8 cellular contexts compared by ENCODE assay signal in the genomic region with DNA sequence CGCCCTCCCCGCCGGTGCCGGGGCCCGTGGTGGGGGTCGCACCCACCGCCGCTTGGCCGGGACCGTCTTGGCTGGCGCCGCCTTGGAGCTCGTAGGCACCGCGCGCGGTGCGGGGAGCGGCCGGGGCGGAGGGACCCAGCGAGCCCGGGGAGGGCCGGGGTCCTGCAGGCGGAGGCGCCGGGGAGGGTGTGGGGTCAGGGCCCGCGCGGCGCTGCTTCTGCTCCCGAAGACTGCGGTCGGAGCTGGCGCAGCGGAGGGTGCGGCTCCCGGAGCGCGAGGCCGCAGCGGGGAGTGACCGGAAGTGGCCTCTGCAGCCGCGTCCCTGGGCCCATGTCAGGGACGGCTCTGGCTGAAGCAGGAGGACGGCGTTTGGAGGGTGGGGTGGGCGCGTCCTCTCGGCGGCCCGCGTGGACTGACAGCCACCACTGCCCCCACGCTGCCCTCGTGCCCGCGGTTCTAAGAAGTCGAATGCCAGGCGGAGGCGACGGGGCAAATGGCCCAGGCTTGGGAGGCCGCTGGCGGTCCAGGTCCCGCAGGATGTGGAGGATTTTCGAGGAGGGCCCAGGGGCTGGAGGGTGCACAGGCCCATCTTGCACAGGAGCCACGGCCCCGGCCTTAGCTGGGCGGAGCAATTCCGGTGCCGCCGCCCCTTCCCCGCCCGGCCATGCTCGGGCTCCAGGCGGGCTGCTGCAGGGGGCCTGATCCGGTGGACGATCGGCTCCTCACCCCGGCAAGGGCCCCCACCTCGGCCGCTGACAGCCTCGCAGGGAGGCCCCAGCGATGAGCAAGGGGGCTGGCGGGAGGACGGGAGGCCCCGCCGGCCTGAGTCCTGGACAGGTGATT. TPM values are rescaled to one million over a fixed set of nuclear protein-coding genes. Genes with fewer than 3 reads are reported as not detected.
A peak's percentile ranks its signal among the peaks of the same experiment; 100 is the strongest.
DNase-seq lines count a peak whose midpoint lies in the region; ATAC-seq lines count a peak whose summit lies in the region.

No MANE protein-coding gene starts in this region.

- H3K36me3 ChIP-seq in NT2/D1 (ENCODE audit: insufficient read depth, insufficient read length, low read length), result no peaks in the 10 kb centered on the region

- H3K4me3 ChIP-seq in NT2/D1 (ENCODE audit: insufficient read length, low read depth), result peak overlapping the region; percentile 80

- ATAC-seq in GM18498 (IDR thresholded peaks at IDR 0.05; ENCODE audit: unreplicated experiment), result peak; percentile 43
- ATAC-seq in left lobe of liver, result peak; percentile 88
- ATAC-seq in stimulated activated naive CD8-positive, alpha-beta T cell treated with anti-CD3 and anti-CD28 coated beads, Interleukin-15, Interleukin-2, amounts not matched to agents 100 U/mL and 50 U/mL, for 24 hours, result peak; percentile 5
- no peak for ATAC-seq in GM18873 (IDR thresholded peaks at IDR 0.05; ENCODE audit: low FRiP score, unreplicated experiment)
- no peak for ATAC-seq in HG02840 (IDR thresholded peaks at IDR 0.05; ENCODE audit: low FRiP score, unreplicated experiment)

- H3K27me3 ChIP-seq in NT2/D1 (ENCODE audit: insufficient read depth, insufficient read length), result peaks cover 59% of the 10 kb centered on the region

- DNase-seq in NT2/D1 (ENCODE audit: low read depth, low spot score) (no peak), ecto neural progenitor cell (ENCODE audit: low spot score) (peak; percentile 72), left lobe of liver (ENCODE audit: low spot score) (peak; percentile 79)
- no peak for DNase-seq in stimulated activated naive CD8-positive, alpha-beta T cell treated with anti-CD3 and anti-CD28 coated beads, Interleukin-15, Interleukin-2, amounts not matched to agents 100 U/mL and 50 U/mL, for 24 hours
- no peak for DNase-seq in activated CD4-positive, alpha-beta T cell treated with anti-CD3 and anti-CD28 coated beads for 4 hours

- peaks cover 4% of the 10 kb centered on the region for H3K4me1 ChIP-seq in NT2/D1 (ENCODE audit: insufficient read depth, insufficient read length)

- H3K9ac ChIP-seq in NT2/D1 (ENCODE audit: insufficient read length, low read depth), result peak overlapping the region; percentile 88

- H3K9me3 ChIP-seq in NT2/D1 (ENCODE audit: insufficient read depth, low read length), result no peaks in the 10 kb centered on the region

RNA-seq across cellular contexts. Expression of a gene that starts 7.7 kb away (rescaled TPM):
- 1.7 TPM for total RNA-seq in left lobe of liver

RNA-seq across cellular contexts. Expression of a gene that starts 33.2 kb away (rescaled TPM):
- 1.0 TPM for total RNA-seq in left lobe of liver

RNA-seq across cellular contexts. Expression of a gene that starts 60.0 kb away (rescaled TPM):
- total RNA-seq in left lobe of liver, result 5.3 TPM

Comparison
In these comparisons a context has a peak if more than half of its experiments do, and no peak if none do; other contexts are left out.
1. ATAC-seq: peak in GM18498 (single experiment), left lobe of liver (single experiment) and stimulated activated naive CD8-positive, alpha-beta T cell treated with anti-CD3 and anti-CD28 coated beads, Interleukin-15, Interleukin-2, amounts not matched to agents 100 U/mL and 50 U/mL, for 24 hours (single experiment); none in GM18873 (single experiment) and HG02840 (single experiment).
2. DNase-seq: peak in ecto neural progenitor cell (single experiment) and left lobe of liver (single experiment); none in NT2/D1 (single experiment), stimulated activated naive CD8-positive, alpha-beta T cell treated with anti-CD3 and anti-CD28 coated beads, Interleukin-15, Interleukin-2, amounts not matched to agents 100 U/mL and 50 U/mL, for 24 hours (single experiment) and activated CD4-positive, alpha-beta T cell treated with anti-CD3 and anti-CD28 coated beads for 4 hours (0 of 2).